ENCODE assay signal across 21 cellular contexts in genomic region chr2:80370375-80371009, GRCh38.
"Had no signal": no experiment of that assay in that cellular context is flagged by ENCODE, and none has a peak within 500 bp of the region (broad histone marks: within the 10 kb centered on the region; RNA-seq: fewer than 3 reads in every experiment).

No MANE protein-coding gene starts in this region.

- FAIRE-seq: HTR-8/SVneo, RCC 7860 had no signal

- H3K27ac ChIP-seq: HL-60, SJSA1, SK-N-MC had no signal

- DNase-seq: KBM-7; NCI-H1092 treated with DMSO at 0.1 percent for 48 hours; NCI-H1436; NCI-H187; NCI-H2029; NCI-H2081 treated with DMSO at 0.1 percent for 48 hours; NCI-H2171; NCI-H226; NCI-H446; NCI-H510A; NCI-H524 treated with DMSO at 0.1 percent for 48 hours; NCI-H774; NK-92 treated with Interleukin-12 subunit alpha and Interleukin-12 subunit beta, amount 100 ng/mL, for 24 hours; Right ventricle myocardium superior; RPMI8226; SIG-M5 had no signal

- H3K4me1 ChIP-seq: SJSA1 had no signal

- H3K4me3 ChIP-seq: SJSA1, SK-N-MC had no signal

- H3K36me3 ChIP-seq: SJSA1 had no signal

- H3K9me3 ChIP-seq: SJSA1 had no signal

- H3K27me3 ChIP-seq: SJSA1 had no signal
